16 cellular contexts compared by ENCODE assay signal in genomic region chr1:15344380-15344779, GRCh38.
DNase-seq lines count a peak whose midpoint lies in the region; ATAC-seq and TF ChIP-seq lines count a peak whose summit lies in the region.
"Had no signal": no experiment of that assay in that cellular context is flagged by ENCODE, and none has a peak within 500 bp of the region (broad histone marks: within the 10 kb centered on the region; RNA-seq: fewer than 3 reads in every experiment).

No MANE protein-coding gene starts in this region.

- no peak overlapping the region for H3K4me2 ChIP-seq in smooth muscle cell
- H3K4me2 ChIP-seq: GM23338, KMS-11 had no signal

- no peak overlapping the region for H2AFZ ChIP-seq in smooth muscle cell (ENCODE audit: low read depth)
- H2AFZ ChIP-seq: GM23338 had no signal

- H3F3A ChIP-seq in smooth muscle cell (ENCODE audit: low read depth): peaks cover 18% of the 10 kb centered on the region

- no peak for ATAC-seq in Right ventricle myocardium inferior
- ATAC-seq: CD8-positive, alpha-beta T cell had no signal

- TF ChIP-seq CTCF in right atrium auricular region (IDR thresholded peaks at IDR 0.05) (no peak), ascending aorta (IDR thresholded peaks at IDR 0.05) (no peak), tibial artery (IDR thresholded peaks at IDR 0.05) (no peak), smooth muscle cell (IDR thresholded peaks at IDR 0.05; ENCODE audit: borderline replicate concordance, insufficient read depth, poor library complexity, severe bottlenecking) (no peak), endodermal cell (conservative IDR thresholded peaks at IDR 0.05) (no peak)

- H3K27ac ChIP-seq in right atrium auricular region: peak overlapping the region; percentile 5 to 27
- peak overlapping the region; percentile 35 to 64 for H3K27ac ChIP-seq in ascending aorta
- H3K27ac ChIP-seq in tibial artery: peak overlapping the region; percentile 63 to 75
- H3K27ac ChIP-seq in smooth muscle cell (ENCODE audit: low read depth): no peak overlapping the region
- no peak overlapping the region for H3K27ac ChIP-seq in endodermal cell (ENCODE audit: low read depth, low read length)
- H3K27ac ChIP-seq: KMS-11, Peyer's patch had no signal

- H3K9ac ChIP-seq in smooth muscle cell (ENCODE audit: low read depth) (no peak overlapping the region), endodermal cell (ENCODE audit: extremely low read depth, low read length, poor library complexity, severe bottlenecking) (no peak overlapping the region)
- H3K9ac ChIP-seq: KMS-11 had no signal

- no peaks in the 10 kb centered on the region for H4K20me1 ChIP-seq in smooth muscle cell (ENCODE audit: low read depth)

- H3K36me3 ChIP-seq in right atrium auricular region (no peaks in the 10 kb centered on the region), ascending aorta (no peaks in the 10 kb centered on the region), tibial artery (no peaks in the 10 kb centered on the region), smooth muscle cell (ENCODE audit: low read depth) (no peaks in the 10 kb centered on the region), endodermal cell (ENCODE audit: control insufficient read depth, insufficient read depth, low read length) (no peaks in the 10 kb centered on the region)
- H3K36me3 ChIP-seq: Peyer's patch had no signal

- peaks cover 95% of the 10 kb centered on the region in 2 donors for H3K4me1 Mint-ChIP-seq in immature natural killer cell
- peaks cover 2% of the 10 kb centered on the region for H3K4me1 Mint-ChIP-seq in endodermal cell
- H3K4me1 Mint-ChIP-seq: GM23338 had no signal

- H3K27me3 Mint-ChIP-seq in immature natural killer cell (ENCODE audit: low read depth in 3 of 3): peaks cover 2 to 17% (median 2%) of the 10 kb centered on the region in 3 donors
- no peaks in the 10 kb centered on the region for H3K27me3 Mint-ChIP-seq in endodermal cell (ENCODE audit: insufficient read depth)

- intact Hi-C loops in Right ventricle myocardium inferior (cut with DNase I): no loop called here
- intact Hi-C loops in ascending aorta (cut with DNase I): loop anchor here (5.0 kb wide), 1 partner anchor 178 kb away; the partner anchor contains the start of gene CASP9
- intact Hi-C loops in tibial artery (cut with DNase I; ENCODE audit: low total_unique reads): no loop called here

- H3K79me2 ChIP-seq in smooth muscle cell (ENCODE audit: low read depth): no peaks in the 10 kb centered on the region

- H3K4me3 Mint-ChIP-seq in immature natural killer cell (peak overlapping the region; percentile 67 to 94 (median 81)), endodermal cell (no peak overlapping the region)
- H3K4me3 Mint-ChIP-seq: B cell, GM23338 had no signal

- H3K4me1 ChIP-seq in right atrium auricular region: peaks cover 0 to 19% of the 10 kb centered on the region in 2 donors
- H3K4me1 ChIP-seq in ascending aorta: peaks cover 2 to 11% of the 10 kb centered on the region in 2 donors
- H3K4me1 ChIP-seq in tibial artery: peaks cover 0 to 35% (median 13%) of the 10 kb centered on the region in 4 donors
- no peaks in the 10 kb centered on the region for H3K4me1 ChIP-seq in smooth muscle cell (ENCODE audit: low read depth)
- no peaks in the 10 kb centered on the region for H3K4me1 ChIP-seq in endodermal cell (ENCODE audit: control insufficient read depth, insufficient read depth, low read length)

- WGBS in smooth muscle cell (ENCODE audit: low lambda C conversion rate): 95% methylated on average over 3 of the region's 3 CpGs
- 95% methylated on average over 3 of the region's 3 CpGs; no CpG with 5 or more reads in 1 of the 2 experiments for WGBS in endodermal cell (ENCODE audit: insufficient coverage in 1 of 2, insufficient read length in 1 of 2), 2 experiments

- H3K4me3 ChIP-seq in right atrium auricular region: no peak overlapping the region
- no peak overlapping the region for H3K4me3 ChIP-seq in ascending aorta
- no peak overlapping the region for H3K4me3 ChIP-seq in tibial artery
- H3K4me3 ChIP-seq in smooth muscle cell: no peak overlapping the region
- no peak overlapping the region for H3K4me3 ChIP-seq in endodermal cell (ENCODE audit: low read length)
- H3K4me3 ChIP-seq: GM23338, Peyer's patch had no signal

- peak overlapping the region; percentile 93 to 98 (median 96) for H3K27ac Mint-ChIP-seq in immature natural killer cell
- H3K27ac Mint-ChIP-seq in endodermal cell: no peak overlapping the region
- H3K27ac Mint-ChIP-seq: B cell; CD8-positive, alpha-beta T cell; GM23338 had no signal

- H3K36me3 Mint-ChIP-seq in immature natural killer cell: no peaks in the 10 kb centered on the region
- no peaks in the 10 kb centered on the region for H3K36me3 Mint-ChIP-seq in endodermal cell (ENCODE audit: low read depth)
- H3K36me3 Mint-ChIP-seq: CD8-positive, alpha-beta T cell had no signal

- no peaks in the 10 kb centered on the region for H3K27me3 ChIP-seq in right atrium auricular region
- H3K27me3 ChIP-seq in ascending aorta: no peaks in the 10 kb centered on the region
- no peaks in the 10 kb centered on the region for H3K27me3 ChIP-seq in tibial artery
- H3K27me3 ChIP-seq in smooth muscle cell (ENCODE audit: low read depth): no peaks in the 10 kb centered on the region
- H3K27me3 ChIP-seq in endodermal cell (ENCODE audit: control insufficient read depth, insufficient read depth, low read length, poor library complexity, severe bottlenecking): no peaks in the 10 kb centered on the region
- H3K27me3 ChIP-seq: Peyer's patch had no signal

- no peaks in the 10 kb centered on the region for H3K9me3 ChIP-seq in right atrium auricular region
- no peaks in the 10 kb centered on the region for H3K9me3 ChIP-seq in ascending aorta
- no peaks in the 10 kb centered on the region for H3K9me3 ChIP-seq in tibial artery
- no peaks in the 10 kb centered on the region for H3K9me3 ChIP-seq in smooth muscle cell (replicated peaks; ENCODE audit: low read depth)
- no peaks in the 10 kb centered on the region for H3K9me3 ChIP-seq in endodermal cell (ENCODE audit: control insufficient read depth, low read length)
- H3K9me3 ChIP-seq: Peyer's patch had no signal

- DNase-seq in right atrium auricular region (ENCODE audit: low spot score): no peak
- no peak for DNase-seq in Right ventricle myocardium inferior (ENCODE audit: missing footprints)
- DNase-seq in ascending aorta (ENCODE audit: low spot score in 2 of 2): no peak
- no peak for DNase-seq in immature natural killer cell
- DNase-seq in tibial artery: no peak
- DNase-seq in smooth muscle cell (lab: John Stamatoyannopoulos, UW; ENCODE audit: unreplicated experiment): no peak
- no peak for DNase-seq in endodermal cell
- no peak for DNase-seq in stimulated activated naive CD4-positive, alpha-beta T cell (lab: John Stamatoyannopoulos, UW)
- DNase-seq: ACHN; CD8-positive, alpha-beta T cell; NCI-H446 treated with DMSO at 0.1 percent for 48 hours; NCI-H774 had no signal

- H3K9me3 Mint-ChIP-seq in immature natural killer cell (peaks cover 0 to 2% (median 0%) of the 10 kb centered on the region in 6 donors), endodermal cell (peaks cover 2% of the 10 kb centered on the region)
- H3K9me3 Mint-ChIP-seq: CD8-positive, alpha-beta T cell; GM23338 had no signal

Comparison
In these comparisons a context has a peak if more than half of its experiments do, and no peak if none do; other contexts are left out.
1. H3K27ac ChIP-seq: peak in right atrium auricular region (2 of 2), ascending aorta (2 of 2) and tibial artery (2 of 2); none in smooth muscle cell (single experiment) and endodermal cell (single experiment).